ENCODE assay signal across 8 cellular contexts in the genomic region with DNA sequence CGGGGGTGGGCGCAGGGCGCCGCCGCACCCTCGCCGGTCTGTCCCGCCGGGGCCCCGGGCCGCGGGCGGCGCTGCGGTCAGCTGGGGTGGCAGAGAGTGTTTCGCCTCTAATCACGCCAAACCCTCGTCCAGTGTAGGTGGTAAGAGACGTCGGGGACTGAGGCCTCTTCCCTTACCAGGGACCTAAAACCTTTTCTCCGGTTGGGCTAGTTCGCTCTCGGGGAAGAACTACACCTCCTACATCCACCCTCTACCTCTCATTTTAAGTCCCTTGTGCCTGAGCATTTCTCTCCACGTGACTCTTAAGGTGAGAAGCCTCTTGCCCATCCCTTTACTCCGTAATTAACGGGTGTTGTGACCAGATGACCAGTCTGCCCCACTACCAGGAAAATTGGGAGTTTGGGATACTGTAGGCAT. TPM values are rescaled to one million over a fixed set of nuclear protein-coding genes. Genes with fewer than 3 reads are reported as not detected.
DNase-seq lines count a peak whose midpoint lies in the region; ATAC-seq and TF ChIP-seq lines count a peak whose summit lies in the region.

No MANE protein-coding gene starts in this region.

- H3K9me3 ChIP-seq in heart right ventricle (peaks cover 0 to 2% (median 0%) of the 10 kb centered on the region in 11 donors), Peyer's patch (no peaks in the 10 kb centered on the region), muscle layer of duodenum (ENCODE audit: control insufficient read depth in 1 of 2, low read length in 2 of 2) (no peaks in the 10 kb centered on the region)

- TF ChIP-seq CTCF in heart right ventricle (IDR thresholded peaks at IDR 0.05) (no peak), Peyer's patch (IDR thresholded peaks at IDR 0.05) (no peak)

- H3K36me3 Mint-ChIP-seq in dendritic cell treated with granulocyte-macrophage colony-stimulating factor and Interleukin-4, amounts not matched to agents 40 ng/mL and 50 ng/mL, for 4 days (ENCODE audit: low read depth): peaks cover 18% of the 10 kb centered on the region

- DNase-seq in heart right ventricle: peak in 1 of 2 donors; percentile 6
- DNase-seq in Right ventricle myocardium superior: no peak
- peak in 1 of 3 donors; percentile 50 for DNase-seq in Peyer's patch
- no peak for DNase-seq in 8988T
- no peak for DNase-seq in DMS79 treated with DMSO at 0.1 percent for 48 hours (lab: John Stamatoyannopoulos, UW)

- peaks cover 0 to 16% (median 11%) of the 10 kb centered on the region in 9 donors for H3K4me1 ChIP-seq in heart right ventricle
- H3K4me1 ChIP-seq in Peyer's patch: peaks cover 0 to 7% (median 0%) of the 10 kb centered on the region in 4 donors
- peaks cover 6 to 7% of the 10 kb centered on the region in 2 donors for H3K4me1 ChIP-seq in muscle layer of duodenum (ENCODE audit: control insufficient read depth in 1 of 2, insufficient read depth in 2 of 2, low read length in 2 of 2)

- H3K4me3 ChIP-seq in heart right ventricle (peak overlapping the region; percentile 30 to 84 (median 73)), Peyer's patch (peak overlapping the region; percentile 76 to 85 (median 80)), muscle layer of duodenum (ENCODE audit: low read depth in 1 of 2, low read length in 2 of 2) (peak overlapping the region; percentile 57 to 65)

- no peaks in the 10 kb centered on the region for H3K9me3 Mint-ChIP-seq in dendritic cell treated with granulocyte-macrophage colony-stimulating factor and Interleukin-4, amounts not matched to agents 40 ng/mL and 50 ng/mL, for 4 days

- TF ChIP-seq POLR2A in Peyer's patch (IDR thresholded peaks at IDR 0.05): no peak

- peak overlapping the region; percentile 82 for H3K27ac Mint-ChIP-seq in dendritic cell treated with granulocyte-macrophage colony-stimulating factor and Interleukin-4, amounts not matched to agents 40 ng/mL and 50 ng/mL, for 4 days

- 0 to 2% methylated on average over 25 to 26 of the region's 26 CpGs for WGBS in heart right ventricle, 2 donors

- H3K4me1 Mint-ChIP-seq in dendritic cell treated with granulocyte-macrophage colony-stimulating factor and Interleukin-4, amounts not matched to agents 40 ng/mL and 50 ng/mL, for 4 days (ENCODE audit: low read depth): peaks cover 14% of the 10 kb centered on the region

- peak overlapping the region; percentile 61 to 97 (median 94) for H3K27ac ChIP-seq in heart right ventricle
- peak overlapping the region; percentile 89 to 92 (median 90) for H3K27ac ChIP-seq in Peyer's patch
- H3K27ac ChIP-seq in muscle layer of duodenum (ENCODE audit: low read length): peak overlapping the region; percentile 17

- no peaks in the 10 kb centered on the region for H3K27me3 Mint-ChIP-seq in dendritic cell treated with granulocyte-macrophage colony-stimulating factor and Interleukin-4, amounts not matched to agents 40 ng/mL and 50 ng/mL, for 4 days

- H3K4me3 Mint-ChIP-seq in dendritic cell treated with granulocyte-macrophage colony-stimulating factor and Interleukin-4, amounts not matched to agents 40 ng/mL and 50 ng/mL, for 4 days: peak overlapping the region; percentile 73

- H3K27me3 ChIP-seq in heart right ventricle: no peaks in the 10 kb centered on the region
- H3K27me3 ChIP-seq in Peyer's patch: no peaks in the 10 kb centered on the region
- H3K27me3 ChIP-seq in muscle layer of duodenum (ENCODE audit: low read depth, low read length): no peaks in the 10 kb centered on the region

- H3K36me3 ChIP-seq in heart right ventricle (peaks cover 0 to 7% (median 0%) of the 10 kb centered on the region in 9 donors), Peyer's patch (no peaks in the 10 kb centered on the region), muscle layer of duodenum (ENCODE audit: control insufficient read depth in 1 of 2, insufficient read depth in 2 of 2, low read length in 2 of 2) (peaks cover 0 to 9% of the 10 kb centered on the region in 2 donors)

- intact Hi-C loops in heart right ventricle (cut with DNase I) (loop anchor here in 5 of 10 donors (1.0 to 10.0 kb wide), 4 partner anchors 97 to 137 kb away; partner anchors contain the start of genes KIAA1143 (in 5 of the 5), KIF15 (in 5 of the 5) and ZNF501 (in 1 of the 5)), Right ventricle myocardium superior (cut with DNase I) (loop anchor here (5.0 kb wide), 1 partner anchor 100 kb away; the partner anchor contains the start of genes KIAA1143 and KIF15)
- intact Hi-C loops in dendritic cell treated with granulocyte-macrophage colony-stimulating factor and Interleukin-4, amounts not matched to agents 40 ng/mL and 50 ng/mL, for 4 days (cut with micrococcal nuclease): loop anchor here (5.0 kb wide), 1 partner anchor 525 kb away; the partner anchor contains the start of gene TCAIM

- ATAC-seq in heart right ventricle: peak in 1 of 8 donors; percentile 7
- no peak for ATAC-seq in Right ventricle myocardium superior (ENCODE audit: poor library complexity)
- peak; percentile 43 for ATAC-seq in HG02885 (IDR thresholded peaks at IDR 0.05; ENCODE audit: poor library complexity, unreplicated experiment)

RNA-seq across cellular contexts. Expression of gene TMEM42, which starts 0.5 kb away (rescaled TPM):
- total RNA-seq in heart right ventricle (10 to 100 TPM in 6 of 10 donors, 1 to 10 TPM in 4; 8.4 to 13.1 (median 11.2) TPM), Right ventricle myocardium superior (10.2 TPM), Peyer's patch (10 to 100 TPM in 2 of 4 donors, 1 to 10 TPM in 2; 8.9 to 12.6 (median 10.6) TPM)
- 10 to 100 TPM; 11.6 to 18.7 TPM for polyA plus RNA-seq in heart right ventricle

RNA-seq across cellular contexts. Expression of gene TGM4, which starts 12.2 kb away (rescaled TPM):
- not detected for total RNA-seq in heart right ventricle
- not detected for polyA plus RNA-seq in heart right ventricle
- not detected for total RNA-seq in Right ventricle myocardium superior
- total RNA-seq in Peyer's patch: not detected

Comparison
In these comparisons a context has a peak if more than half of its experiments do, and no peak if none do; other contexts are left out.
1. H3K27ac ChIP-seq: peak in every context shown above with its lines; median percentile 94 in heart right ventricle; 90 in Peyer's patch; 17 in muscle layer of duodenum.